Comparison of ENCODE assay signal across 1 cellular context in the genomic region with DNA sequence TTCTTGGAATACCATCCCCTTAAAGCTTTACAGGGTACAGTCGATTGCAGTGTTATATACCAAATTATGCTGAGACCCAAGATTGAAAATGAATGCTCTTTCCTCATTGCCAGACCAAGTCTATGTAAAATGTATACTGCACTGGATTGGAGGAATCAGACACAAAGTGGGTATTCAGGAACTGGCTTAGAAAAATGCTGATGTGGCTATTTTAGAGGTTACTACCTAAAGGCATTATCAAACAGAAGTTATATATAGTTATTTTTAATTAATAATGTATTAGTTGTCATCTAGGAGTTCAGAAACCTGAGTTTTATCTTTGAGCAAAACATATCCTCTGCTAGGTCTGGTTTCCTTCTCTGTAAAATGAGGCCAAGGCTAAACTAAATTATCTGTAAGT.
TF ChIP-seq lines count a peak whose summit lies in the region.

No MANE protein-coding gene starts in this region.

TF ChIP-seq in IMR-90, 13 proteins besides CTCF, POLR2A, EP300 and RAD21:
- peak; percentile 98 for TF ChIP-seq MAFK (IDR thresholded peaks at IDR 0.05; ENCODE audit: low read depth, low read length)
- TF ChIP-seq, protein P1, sequence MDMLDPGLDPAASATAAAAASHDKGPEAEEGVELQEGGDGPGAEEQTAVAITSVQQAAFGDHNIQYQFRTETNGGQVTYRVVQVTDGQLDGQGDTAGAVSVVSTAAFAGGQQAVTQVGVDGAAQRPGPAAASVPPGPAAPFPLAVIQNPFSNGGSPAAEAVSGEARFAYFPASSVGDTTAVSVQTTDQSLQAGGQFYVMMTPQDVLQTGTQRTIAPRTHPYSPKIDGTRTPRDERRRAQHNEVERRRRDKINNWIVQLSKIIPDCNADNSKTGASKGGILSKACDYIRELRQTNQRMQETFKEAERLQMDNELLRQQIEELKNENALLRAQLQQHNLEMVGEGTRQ (IDR thresholded peaks at IDR 0.05; ENCODE audit: low read depth, low read length): no peak
